10 cellular contexts compared by ENCODE assay signal in genomic region chr11:35549787-35550186, GRCh38. TPM values are rescaled to one million over a fixed set of nuclear protein-coding genes. Genes with fewer than 3 reads are reported as not detected.
DNase-seq lines count a peak whose midpoint lies in the region; ATAC-seq and TF ChIP-seq lines count a peak whose summit lies in the region.
"Had no signal": no experiment of that assay in that cellular context is flagged by ENCODE, and none has a peak within 500 bp of the region (broad histone marks: within the 10 kb centered on the region; RNA-seq: fewer than 3 reads in every experiment).

No MANE protein-coding gene starts in this region.

- no peak overlapping the region for H3K27ac ChIP-seq in left lung

- H3K27me3 ChIP-seq in left lung = peaks cover 0 to 7% of the 10 kb centered on the region in 2 donors

- intact Hi-C loops in left lung (cut with DNase I) = no loop called here

- ATAC-seq in left lung (peak; percentile 93), GM21825 (IDR thresholded peaks at IDR 0.05; ENCODE audit: unreplicated experiment) (no peak)
- ATAC-seq: natural killer cell had no signal

- TF ChIP-seq CTCF in AG10803 (conservative IDR thresholded peaks at IDR 0.05; ENCODE audit: low read length) (no peak), left lung (IDR thresholded peaks at IDR 0.05) (no peak)

- no peaks in the 10 kb centered on the region for H3K4me1 ChIP-seq in left lung

- no peak overlapping the region for H3K4me3 ChIP-seq in AG10803 (ENCODE audit: low read length)
- H3K4me3 ChIP-seq in left lung = no peak overlapping the region

- no peaks in the 10 kb centered on the region for H3K9me3 ChIP-seq in left lung

- DNase-seq in AG10803 (ENCODE audit: low read depth) = peak; percentile 97
- peak; percentile 94 for DNase-seq in HS-5 (ENCODE audit: low read depth)
- DNase-seq in amniotic epithelial cell (ENCODE audit: low read depth) = peak; percentile 96
- peak in 1 of 2 donors; percentile 62 for DNase-seq in left lung
- no peak for DNase-seq in activated CD4-positive, alpha-beta T cell treated with anti-CD3 and anti-CD28 coated beads, Interleukin-2, amount 50 U/mL, for 1 hour
- DNase-seq in NCI-H1694 (lab: John Stamatoyannopoulos, UW) = no peak
- DNase-seq in SKM-1 treated with dmso at 0.1 percent for 144 hours (lab: John Stamatoyannopoulos, UW; ENCODE audit: unreplicated experiment) = no peak
- DNase-seq: activated T-cell treated with anti-CD3 and anti-CD28 coated beads for 4 hours, natural killer cell had no signal

- no peaks in the 10 kb centered on the region for H3K36me3 ChIP-seq in left lung

RNA-seq across cellular contexts. Expression of gene PAMR1, which starts 24.4 kb away (rescaled TPM):
- total RNA-seq in left lung = 10 to 100 TPM in 1 of 2 donors, under 1 TPM in 1; 0.65 to 14.4 TPM
- total RNA-seq: natural killer cell had no signal

Comparison
In these comparisons a context has a peak if more than half of its experiments do, and no peak if none do; other contexts are left out.
1. DNase-seq: peak in AG10803 (single experiment), HS-5 (single experiment) and amniotic epithelial cell (single experiment); none in activated CD4-positive, alpha-beta T cell treated with anti-CD3 and anti-CD28 coated beads, Interleukin-2, amount 50 U/mL, for 1 hour (single experiment), NCI-H1694 (single experiment) and SKM-1 treated with dmso at 0.1 percent for 144 hours (single experiment).